In genomic region chr5:2752059-2752874, GRCh38 we compare ENCODE assay signal across 9 cellular contexts. TPM values are rescaled to one million over a fixed set of nuclear protein-coding genes. Genes with fewer than 3 reads are reported as not detected.
DNase-seq lines count a peak whose midpoint lies in the region; ATAC-seq, FAIRE-seq and TF ChIP-seq lines count a peak whose summit lies in the region.
"Had no signal": no experiment of that assay in that cellular context is flagged by ENCODE, and none has a peak within 500 bp of the region (broad histone marks: within the 10 kb centered on the region; RNA-seq: fewer than 3 reads in every experiment).

No MANE protein-coding gene starts in this region.

- H4K91ac ChIP-seq in H1 (replicated peaks; ENCODE audit: insufficient read length, low read length), result peak overlapping the region; percentile 88

- DNase-seq in AG10803 (ENCODE audit: low read depth) (peak; percentile 78), NCI-H1092 treated with DMSO at 0.1 percent for 48 hours (lab: John Stamatoyannopoulos, UW) (peak; percentile 44), H1 (ENCODE audit: low read depth in 1 of 2, low spot score in 2 of 2) (peak in 1 of 2 experiments; percentile 67), mesothelial cell of epicardium (ENCODE audit: low spot score in 2 of 2, unreplicated experiment in 2 of 2) (peak in 1 of 2 experiments; percentile 61), A673 (ENCODE audit: low spot score) (no peak)

- peak overlapping the region; percentile 67 for H3K4ac ChIP-seq in H1 (replicated peaks; ENCODE audit: insufficient read length, low read depth, low read length)

- H4K20me1 ChIP-seq in H1 (replicated peaks in 1 of 2; ENCODE audit: control insufficient read depth in 1 of 2, insufficient read depth in 2 of 2, low read length in 2 of 2), result peaks cover 18% of the 10 kb centered on the region in 2 experiments

- H3K23ac ChIP-seq in H1 (ENCODE audit: insufficient read length), result no peak overlapping the region

- 0 out of 2 replicates have a peak overlapping the region, but pooled peaks have one; percentile 6 for H2BK15ac ChIP-seq in H1 (ENCODE audit: low read length)

- H2AK5ac ChIP-seq in H1 (ENCODE audit: low read depth, low read length), result no peak overlapping the region

- no peak overlapping the region for H3K14ac ChIP-seq in H1 (ENCODE audit: insufficient read length)

- H3K27ac ChIP-seq in H1 (ENCODE audit: low read depth, low read length) (no peak overlapping the region), A673 (ENCODE audit: low read depth, low read length, poor library complexity, severe bottlenecking) (no peak overlapping the region)

- ATAC-seq in HG02973 (IDR thresholded peaks at IDR 0.05; ENCODE audit: unreplicated experiment) (no peak), HG02938 (IDR thresholded peaks at IDR 0.05; ENCODE audit: unreplicated experiment) (no peak), HG02852 (IDR thresholded peaks at IDR 0.05; ENCODE audit: unreplicated experiment) (no peak)

- no peak for TF ChIP-seq EP300 in H1 (IDR thresholded peaks at IDR 0.05; ENCODE audit: borderline replicate concordance in 1 of 2, low read depth in 2 of 2, low read length in 2 of 2)

- peaks cover 4% of the 10 kb centered on the region for H3K9me3 Mint-ChIP-seq in mesothelial cell of epicardium

- H3K27ac Mint-ChIP-seq in mesothelial cell of epicardium, result peak overlapping the region; percentile 92

- peak overlapping the region; percentile 83; the same call in 1 of the 2 replicates for H2BK5ac ChIP-seq in H1 (ENCODE audit: low read depth, low read length)

- H4K8ac ChIP-seq in H1 (ENCODE audit: extremely low read depth, insufficient read depth, low read length), result peak overlapping the region; percentile 3; the same call in 1 of the 2 replicates

- no peak for FAIRE-seq in H1 (lab: Jason Lieb, UNC)

- H2BK120ac ChIP-seq in H1 (replicated peaks; ENCODE audit: low read depth, low read length), result peak overlapping the region; percentile 97

- intact Hi-C loops in A673 (cut with micrococcal nuclease; ENCODE audit: unreplicated experiment), result no loop called here

- no peaks in the 10 kb centered on the region; a peak in 1 of 4 replicates for H3K9me3 ChIP-seq in H1 (ENCODE audit: insufficient read depth in 2 of 2, low read depth in 1 of 2, low read length in 1 of 2)
- H3K9me3 ChIP-seq in A673 (ENCODE audit: low read depth, low read length, poor library complexity, severe bottlenecking), result peaks cover 28% of the 10 kb centered on the region

- POLR2A ChIA-PET in H1 (lab: Charles Lee; ENCODE audit: partially characterized antibody), result interaction anchor here (0.8 to 5.9 kb wide), 9 partner anchors 8 to 844 kb away, joined by 3 to 64 read pairs (median 4); partner anchors contain the start of gene IRX1
- POLR2A ChIA-PET in A673 (lab: Charles Lee; ENCODE audit: low non-redundant PET), result no interaction called here

- H3K9ac ChIP-seq in H1 (replicated peaks in 1 of 4; ENCODE audit: extremely low read depth in 1 of 4, low read depth in 3 of 4, low read length in 3 of 4), result peak overlapping the region in 1 of 4 experiments; percentile 60; a peak in 4 of 7 replicates

- CTCF ChIA-PET in H1 (lab: Charles Lee; ENCODE audit: partially characterized antibody) (interaction anchor here (1.2 to 2.1 kb wide), 2 partner anchors 8 to 10 kb away, joined by 3 to 9 read pairs; no protein-coding TSS in a partner anchor), A673 (lab: Charles Lee) (no interaction called here)

- peaks cover 4 to 41% of the 10 kb centered on the region in 2 experiments; a peak in 3 of 4 replicates for H3K79me2 ChIP-seq in H1 (ENCODE audit: control insufficient read depth in 1 of 2, insufficient read depth in 2 of 2, low read length in 2 of 2)

- WGBS in H1 (ENCODE audit: extremely low coverage in 1 of 2, insufficient coverage in 1 of 2, insufficient read length in 1 of 2, insufficient replicate concordance in 2 of 2, low coverage in 1 of 2, low lambda C conversion rate in 2 of 2, missing lambda C conversion rate in 1 of 2), 2 experiments, result 2% methylated on average over 47 of the region's 60 CpGs; no CpG with 5 or more reads in 1 of the 2 experiments

- H2BK20ac ChIP-seq in H1 (ENCODE audit: low read length), result no peak overlapping the region

- H2AFZ ChIP-seq in H1 (ENCODE audit: low read length), result no peak overlapping the region

- peaks cover 0 to 27% (median 9%) of the 10 kb centered on the region in 4 experiments; a peak in 6 of 7 replicates for H3K4me1 ChIP-seq in H1 (replicated peaks in 1 of 4; ENCODE audit: control insufficient read depth in 3 of 4, insufficient read depth in 4 of 4, low read length in 3 of 4)
- no peaks in the 10 kb centered on the region for H3K4me1 ChIP-seq in A673 (ENCODE audit: insufficient read depth, low read length, poor library complexity, severe bottlenecking)

- peak overlapping the region; percentile 67 for H4K5ac ChIP-seq in H1 (ENCODE audit: insufficient read length, low read depth, low read length)

- no peak for TF ChIP-seq RAD21 in H1 (IDR thresholded peaks at IDR 0.05 in 1 of 2, conservative IDR thresholded peaks at IDR 0.05 in 1 of 2; ENCODE audit: low read depth in 2 of 2, low read length in 2 of 2)

- peak overlapping the region; percentile 90 for H3K18ac ChIP-seq in H1 (ENCODE audit: extremely low read depth, low read length)

- H3K4me1 Mint-ChIP-seq in mesothelial cell of epicardium, result peaks cover 55% of the 10 kb centered on the region

- no peak for TF ChIP-seq POLR2A in H1 (IDR thresholded peaks at IDR 0.05; ENCODE audit: control extremely low read depth in 1 of 2, low read depth in 2 of 2, low read length in 2 of 2)

- peak overlapping the region; percentile 73 for H3K4me3 ChIP-seq in AG10803 (ENCODE audit: low read length)
- peak overlapping the region; percentile 60 to 98 (median 72) for H3K4me3 ChIP-seq in H1 (ENCODE audit: extremely low read depth in 1 of 4, insufficient read depth in 2 of 4, low read depth in 3 of 4, low read length in 4 of 4)
- H3K4me3 ChIP-seq in A673 (ENCODE audit: low read depth, low read length, poor library complexity, severe bottlenecking), result no peak overlapping the region

- H3K27me3 Mint-ChIP-seq in mesothelial cell of epicardium (ENCODE audit: low read depth), result peaks cover 58% of the 10 kb centered on the region

- H3K36me3 ChIP-seq in H1 (ENCODE audit: control insufficient read depth in 2 of 4, insufficient read depth in 4 of 4, low read length in 3 of 4) (peaks cover 3 to 26% (median 15%) of the 10 kb centered on the region in 4 experiments; a peak in 7 of 8 replicates), A673 (ENCODE audit: insufficient read depth, low read length, poor library complexity, severe bottlenecking) (no peaks in the 10 kb centered on the region)

- H3K36me3 Mint-ChIP-seq in mesothelial cell of epicardium, result peaks cover 14% of the 10 kb centered on the region

- H3K4me2 ChIP-seq in H1 (ENCODE audit: insufficient read depth in 1 of 2, low read depth in 2 of 2, low read length in 2 of 2), result peak overlapping the region; percentile 84 to 96

- TF ChIP-seq CTCF in AG10803 (conservative IDR thresholded peaks at IDR 0.05; ENCODE audit: low read length) (no peak), H1 (IDR thresholded peaks at IDR 0.05; ENCODE audit: control extremely low read depth in 1 of 3, insufficient read depth in 1 of 3, low read depth in 1 of 3, low read length in 3 of 3) (no peak), mesothelial cell of epicardium (IDR thresholded peaks at IDR 0.05; ENCODE audit: unreplicated experiment) (no peak), A673 (conservative IDR thresholded peaks at IDR 0.05; ENCODE audit: low read depth, low read length) (no peak)

- H3K27me3 ChIP-seq in H1 (replicated peaks in 1 of 4; ENCODE audit: control insufficient read depth in 3 of 4, extremely low read depth in 1 of 4, insufficient read depth in 3 of 4, low read length in 3 of 4) (peaks cover 4 to 46% (median 28%) of the 10 kb centered on the region in 4 experiments), A673 (replicated peaks; ENCODE audit: insufficient read depth, low read depth, low read length, poor library complexity) (peaks cover 13% of the 10 kb centered on the region)

- no TSS peak for BruUV-seq in A673 (replicated peaks; lab: Mats Ljungman, UMichigan)

- no peaks in the 10 kb centered on the region for H3K79me1 ChIP-seq in H1 (ENCODE audit: low read depth, low read length)

- peaks cover 41% of the 10 kb centered on the region; the same call in 1 of the 2 replicates for H3K23me2 ChIP-seq in H1 (ENCODE audit: low read depth, low read length)

- H3K4me3 Mint-ChIP-seq in mesothelial cell of epicardium, result peak overlapping the region; percentile 78

- H2BK12ac ChIP-seq in H1 (ENCODE audit: low read depth, low read length), result peak overlapping the region; percentile 84; the same call in 1 of the 2 replicates

- no peak overlapping the region for H3K56ac ChIP-seq in H1 (replicated peaks; ENCODE audit: insufficient read length, low read depth, low read length)

TF ChIP-seq in H1, 55 proteins besides CTCF, POLR2A, EP300 and RAD21 (continues in another document):
- TF ChIP-seq TEAD4 (IDR thresholded peaks at IDR 0.05; ENCODE audit: low read depth, low read length), result no peak
- no peak for TF ChIP-seq CBX8 (IDR thresholded peaks at IDR 0.05; ENCODE audit: borderline replicate concordance, low read depth, low read length)
- peak; percentile 7 for TF ChIP-seq RNF2 (IDR thresholded peaks at IDR 0.05; ENCODE audit: borderline replicate concordance, low read depth, low read length, missing control alignments, poor library complexity, severe bottlenecking)
- TF ChIP-seq FOSL1 (IDR thresholded peaks at IDR 0.05; ENCODE audit: insufficient read depth, low read depth, low read length), result no peak
- TF ChIP-seq RBBP5 (IDR thresholded peaks at IDR 0.05; ENCODE audit: borderline replicate concordance, low read depth, low read length), result no peak
- peak; percentile 63 for TF ChIP-seq TAF7 (optimal IDR thresholded peaks at IDR 0.05; ENCODE audit: borderline replicate concordance, low read depth, low read length)
- TF ChIP-seq USF2 (IDR thresholded peaks at IDR 0.05; ENCODE audit: low read length), result no peak
- no peak for TF ChIP-seq TBP (IDR thresholded peaks at IDR 0.05; ENCODE audit: low read depth, low read length)

RNA-seq across cellular contexts. Expression of gene IRX2, which starts 0.8 kb away (rescaled TPM):
- 40.4 and 47.5 TPM in 2 replicates for total RNA-seq in H1 (2021; fragmentation: NEBNext Ultra II Directional; extraction: Animal tissue kit (Norgen Biotek cat#: 25700))
- 23.4 and 39.6 TPM in 2 replicates for polyA plus RNA-seq in H1 (2011; rRNA removed)
- polyA plus RNA-seq in H1 (2011; cell fraction: cytosol; rRNA removed), result 51.8 TPM
- polyA plus RNA-seq in H1 (2011; cell fraction: nucleus; rRNA removed), result 75.4 TPM
- polyA plus RNA-seq in H1 (2012, experiment 1 of 2), result 32.1 to 35.9 TPM (median 35.0 TPM) in 4 replicates
- 16.8 TPM for polyA plus RNA-seq in H1 (2012, experiment 2 of 2)
- 9.2 TPM for polyA plus RNA-seq in H1 (2013, experiment 1 of 2)
- 8.2 TPM for polyA plus RNA-seq in H1 (2013, experiment 2 of 2)
- 7.6 and 12.7 TPM in 2 replicates for polyA minus RNA-seq in H1 (2011; rRNA and poly(A)+ RNA removed)
- 44.1 TPM for polyA minus RNA-seq in H1 (2011; cell fraction: cytosol; rRNA and poly(A)+ RNA removed)
- 57.0 TPM for polyA minus RNA-seq in H1 (2011; cell fraction: nucleus; rRNA and poly(A)+ RNA removed)
- 30.3 to 32.6 TPM (median 30.7 TPM) in 3 replicates for total RNA-seq in mesothelial cell of epicardium
- total RNA-seq in A673 (2021), result not detected in 2 replicates
- total RNA-seq: G401 had no signal

Comparison
In these comparisons a context has a peak if more than half of its experiments do, and no peak if none do; other contexts are left out.
1. RNA of gene IRX2, which starts 0.8 kb away (total RNA-seq): 40.4 to 47.5 TPM in H1 and 30.3 to 32.6 TPM in mesothelial cell of epicardium; not detected in A673; every median in the first group is over 10 times any median in the second.